8 cellular contexts compared by ENCODE assay signal in the genomic region with DNA sequence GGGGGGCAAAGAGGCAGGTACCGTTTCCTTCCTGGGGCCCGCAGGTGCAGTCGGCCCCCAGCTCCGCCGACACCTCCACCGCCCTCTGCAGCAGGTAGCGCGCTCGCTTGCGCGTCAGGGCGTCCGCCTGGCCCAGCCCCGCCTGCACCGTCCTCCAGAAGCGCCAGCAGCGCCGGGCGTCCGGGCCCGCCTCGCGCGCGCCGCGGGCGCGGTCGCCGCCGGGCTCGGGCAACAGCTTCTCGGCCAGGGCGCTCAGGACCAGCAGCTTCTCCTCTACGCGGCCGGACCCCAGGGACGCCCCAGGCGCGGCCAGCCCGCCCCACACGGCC.
DNase-seq lines count a peak whose midpoint lies in the region; ATAC-seq lines count a peak whose summit lies in the region.

No MANE protein-coding gene starts in this region.

- H3K4me3 Mint-ChIP-seq in effector memory CD8-positive, alpha-beta T cell, result peak overlapping the region; percentile 72 to 79

- DNase-seq in activated CD8-positive, alpha-beta memory T cell treated with anti-CD3 and anti-CD28 coated beads for 1 hour (ENCODE audit: extremely low read depth in 1 of 2, low read depth in 1 of 2), result peak; percentile 40 to 58
- no peak for DNase-seq in activated CD8-positive, alpha-beta memory T cell treated with anti-CD3 and anti-CD28 coated beads for 24 hours
- DNase-seq in NCI-H2107 treated with DMSO at 0.1 percent for 48 hours (lab: John Stamatoyannopoulos, UW; ENCODE audit: unreplicated experiment), result peak; percentile 9
- peak; percentile 66 to 71 for DNase-seq in activated CD4-positive, alpha-beta T cell treated with anti-CD3 and anti-CD28 coated beads, Interleukin-2, amount 50 U/mL, for 4 hours
- peak; percentile 63 to 67 (median 64) for DNase-seq in effector memory CD8-positive, alpha-beta T cell
- peak; percentile 45 to 73 for DNase-seq in stimulated activated CD8-positive, alpha-beta memory T cell treated with anti-CD3 and anti-CD28 coated beads, Interleukin-7, amount 100 ng/mL, for 4 hours (ENCODE audit: low read depth in 2 of 2)

- peaks cover 4% of the 10 kb centered on the region for H3K4me1 ChIP-seq in muscle layer of colon (ENCODE audit: insufficient read depth, low read length)

- no peaks in the 10 kb centered on the region for H3K9me3 ChIP-seq in muscle layer of colon (ENCODE audit: low read length)

- H3K4me1 Mint-ChIP-seq in effector memory CD8-positive, alpha-beta T cell (ENCODE audit: low read depth in 2 of 2), result peaks cover 12 to 20% of the 10 kb centered on the region in 2 donors

- peaks cover 8 to 14% of the 10 kb centered on the region in 2 donors for H3K27me3 Mint-ChIP-seq in effector memory CD8-positive, alpha-beta T cell

- peak overlapping the region in 1 of 2 donors; percentile 77 for H3K27ac Mint-ChIP-seq in effector memory CD8-positive, alpha-beta T cell

- H3K27me3 ChIP-seq in muscle layer of colon (ENCODE audit: control insufficient read depth in 1 of 2, insufficient read depth in 2 of 2, low read length in 2 of 2), result no peaks in the 10 kb centered on the region

- peak; percentile 58 for ATAC-seq in HG02943 (IDR thresholded peaks at IDR 0.05; ENCODE audit: low read depth, unreplicated experiment)
- peak; percentile 79 for ATAC-seq in effector memory CD8-positive, alpha-beta T cell (replicated peaks)

- H3K9ac ChIP-seq in muscle layer of colon (ENCODE audit: low read length), result peak overlapping the region; percentile 50

- H3K27ac ChIP-seq in muscle layer of colon (ENCODE audit: low read depth, low read length), result no peak overlapping the region

- peaks cover 3% of the 10 kb centered on the region for H3K36me3 Mint-ChIP-seq in effector memory CD8-positive, alpha-beta T cell (ENCODE audit: insufficient read depth)

- no peaks in the 10 kb centered on the region for H3K36me3 ChIP-seq in muscle layer of colon (ENCODE audit: insufficient read depth, low read length)

- H3K9me3 Mint-ChIP-seq in effector memory CD8-positive, alpha-beta T cell, result no peaks in the 10 kb centered on the region

- H3K4me3 ChIP-seq in muscle layer of colon (ENCODE audit: low read depth in 1 of 2, low read length in 2 of 2), result peak overlapping the region; percentile 77 to 81
